11 cellular contexts compared by ENCODE assay signal in genomic region chr1:159056069-159056698, GRCh38. TPM values are rescaled to one million over a fixed set of nuclear protein-coding genes. Genes with fewer than 3 reads are reported as not detected.
A peak's percentile ranks its signal among the peaks of the same experiment; 100 is the strongest.
DNase-seq lines count a peak whose midpoint lies in the region; ATAC-seq and TF ChIP-seq lines count a peak whose summit lies in the region.
"Had no signal": no experiment of that assay in that cellular context is flagged by ENCODE, and none has a peak within 500 bp of the region (broad histone marks: within the 10 kb centered on the region; RNA-seq: fewer than 3 reads in every experiment).

No MANE protein-coding gene starts in this region.

- no peak for ATAC-seq in central memory CD8-positive, alpha-beta T cell (replicated peaks; ENCODE audit: extremely low read depth, poor library complexity, severe bottlenecking)
- ATAC-seq in HG02981 (IDR thresholded peaks at IDR 0.05; ENCODE audit: unreplicated experiment): no peak
- ATAC-seq: activated T-cell treated with anti-CD3 and anti-CD28 coated beads, Interleukin-2, amount 50 U/mL, for 72 hours had no signal

- peaks cover 35% of the 10 kb centered on the region for H3K4me1 Mint-ChIP-seq in activated CD4-positive, alpha-beta T cell treated with anti-CD3 and anti-CD28 coated beads, Interleukin-2, amount 10 ng/mL, durations not matched to agents 24 days and 14 days
- H3K4me1 Mint-ChIP-seq in central memory CD8-positive, alpha-beta T cell: peaks cover 48% of the 10 kb centered on the region

- H3K27me3 Mint-ChIP-seq in activated CD4-positive, alpha-beta T cell treated with anti-CD3 and anti-CD28 coated beads, Interleukin-2, amount 10 ng/mL, durations not matched to agents 24 days and 14 days: no peaks in the 10 kb centered on the region
- H3K27me3 Mint-ChIP-seq in central memory CD8-positive, alpha-beta T cell: no peaks in the 10 kb centered on the region

- no peak overlapping the region for H3K4me3 Mint-ChIP-seq in activated CD4-positive, alpha-beta T cell treated with anti-CD3 and anti-CD28 coated beads, Interleukin-2, amount 10 ng/mL, durations not matched to agents 24 days and 14 days
- H3K4me3 Mint-ChIP-seq in central memory CD8-positive, alpha-beta T cell: no peak overlapping the region
- H3K4me3 Mint-ChIP-seq: activated T-cell treated with anti-CD3 and anti-CD28 coated beads, Interleukin-2, amount 50 U/mL, for 72 hours had no signal

- DNase-seq in activated CD4-positive, alpha-beta T cell treated with anti-CD3 and anti-CD28 coated beads, Interleukin-2, amount 10 ng/mL, durations not matched to agents 24 days and 14 days: no peak
- DNase-seq in activated CD4-positive, alpha-beta T cell treated with anti-CD3 and anti-CD28 coated beads for 48 hours: no peak
- DNase-seq in NB4 (ENCODE audit: low read depth): peak; percentile 19
- DNase-seq in central memory CD8-positive, alpha-beta T cell (ENCODE audit: low spot score in 2 of 2): no peak
- DNase-seq in putamen (ENCODE audit: low spot score): peak; percentile 14
- DNase-seq in NCI-H774 (lab: John Stamatoyannopoulos, UW): no peak
- no peak for DNase-seq in CD1c-positive myeloid dendritic cell (ENCODE audit: extremely low spot score)
- DNase-seq: activated T-cell treated with anti-CD3 and anti-CD28 coated beads, Interleukin-2, amount 50 U/mL, for 72 hours; Right ventricle myocardium superior had no signal

- H3K27ac Mint-ChIP-seq in activated CD4-positive, alpha-beta T cell treated with anti-CD3 and anti-CD28 coated beads, Interleukin-2, amount 10 ng/mL, durations not matched to agents 24 days and 14 days: peak overlapping the region; percentile 66
- H3K27ac Mint-ChIP-seq in central memory CD8-positive, alpha-beta T cell (ENCODE audit: low read depth): peak overlapping the region; percentile 73

- H3K36me3 Mint-ChIP-seq in activated CD4-positive, alpha-beta T cell treated with anti-CD3 and anti-CD28 coated beads, Interleukin-2, amount 10 ng/mL, durations not matched to agents 24 days and 14 days (ENCODE audit: low read depth): peaks cover 75% of the 10 kb centered on the region
- peaks cover 50% of the 10 kb centered on the region for H3K36me3 Mint-ChIP-seq in central memory CD8-positive, alpha-beta T cell (ENCODE audit: insufficient read depth)

- no peak for TF ChIP-seq CTCF in NB4 (IDR thresholded peaks at IDR 0.05; ENCODE audit: low read depth, low read length)

- intact Hi-C loops in activated CD4-positive, alpha-beta T cell treated with anti-CD3 and anti-CD28 coated beads, Interleukin-2, amount 10 ng/mL, durations not matched to agents 24 days and 14 days (cut with micrococcal nuclease): no loop called here

- no peaks in the 10 kb centered on the region for H3K9me3 Mint-ChIP-seq in activated CD4-positive, alpha-beta T cell treated with anti-CD3 and anti-CD28 coated beads, Interleukin-2, amount 10 ng/mL, durations not matched to agents 24 days and 14 days
- H3K9me3 Mint-ChIP-seq in central memory CD8-positive, alpha-beta T cell: no peaks in the 10 kb centered on the region
- H3K9me3 Mint-ChIP-seq: activated T-cell treated with anti-CD3 and anti-CD28 coated beads, Interleukin-2, amount 50 U/mL, for 72 hours had no signal

- no peak for TF ChIP-seq POLR2A in NB4 (IDR thresholded peaks at IDR 0.05; ENCODE audit: extremely low read depth, insufficient read length)

- no peak overlapping the region for H3K4me3 ChIP-seq in NB4 (ENCODE audit: low read depth, low read length)

RNA-seq across cellular contexts. Expression of gene AIM2, which starts 20.4 kb away (rescaled TPM):
- total RNA-seq in activated CD4-positive, alpha-beta T cell treated with anti-CD3 and anti-CD28 coated beads, Interleukin-2, amount 10 ng/mL, durations not matched to agents 24 days and 14 days: 75.9 and 80.1 TPM in 2 replicates
- total RNA-seq: renal cortical epithelial cell had no signal

RNA-seq across cellular contexts. Expression of gene IFI16, which starts 46.5 kb away (rescaled TPM):
- total RNA-seq in activated CD4-positive, alpha-beta T cell treated with anti-CD3 and anti-CD28 coated beads, Interleukin-2, amount 10 ng/mL, durations not matched to agents 24 days and 14 days: 217 and 223 TPM in 2 replicates

Comparison
In these comparisons a context has a peak if more than half of its experiments do, and no peak if none do; other contexts are left out.
1. DNase-seq: peak in NB4 (single experiment) and putamen (single experiment); none in activated CD4-positive, alpha-beta T cell treated with anti-CD3 and anti-CD28 coated beads, Interleukin-2, amount 10 ng/mL, durations not matched to agents 24 days and 14 days (single experiment), activated CD4-positive, alpha-beta T cell treated with anti-CD3 and anti-CD28 coated beads for 48 hours (single experiment), central memory CD8-positive, alpha-beta T cell (0 of 2), NCI-H774 (single experiment) and CD1c-positive myeloid dendritic cell (single experiment).